1 cellular context compared by ENCODE assay signal in the genomic region with DNA sequence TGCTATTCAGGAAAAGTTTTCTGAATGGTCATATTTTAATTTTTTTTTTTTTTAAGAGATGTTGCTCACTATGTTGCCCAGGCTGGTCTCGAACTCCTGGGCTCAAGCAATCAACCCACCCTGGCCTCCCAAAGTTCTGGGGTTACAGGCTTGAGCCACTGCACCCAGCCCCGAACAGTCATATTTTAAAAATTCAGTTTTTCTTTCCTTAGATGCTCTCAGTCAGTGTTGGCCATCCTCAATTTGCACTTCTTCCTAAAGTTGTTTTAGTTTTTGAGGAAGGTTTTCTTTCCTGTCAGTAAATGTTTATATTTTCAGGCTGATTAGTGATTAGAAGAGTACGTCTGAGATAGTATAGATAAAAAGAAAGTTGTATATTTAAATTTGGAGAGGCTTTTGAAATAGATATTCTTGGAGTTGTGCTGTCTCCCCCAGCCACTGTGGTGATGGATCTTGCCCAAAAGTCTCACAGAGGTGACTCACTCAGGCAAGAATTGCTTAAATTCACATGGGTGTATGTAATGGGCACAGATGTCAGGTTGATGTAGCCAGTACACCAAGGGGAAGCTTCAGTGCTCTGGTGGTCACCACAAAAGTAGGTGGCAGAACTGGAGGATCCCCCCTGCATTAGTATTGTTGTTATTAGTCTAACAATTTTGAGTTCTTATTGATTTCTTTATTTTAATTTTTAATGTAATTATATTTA.
TF ChIP-seq lines count a peak whose summit lies in the region.

No MANE protein-coding gene starts in this region.

TF ChIP-seq in H1, 55 proteins besides CTCF, POLR2A, EP300 and RAD21 (continued from another document):
- TF ChIP-seq PHF8 (conservative IDR thresholded peaks at IDR 0.05; ENCODE audit: low read depth, low read length): no peak
TF ChIP-seq in H1: peak in this region for 0.
